In the genomic region with DNA sequence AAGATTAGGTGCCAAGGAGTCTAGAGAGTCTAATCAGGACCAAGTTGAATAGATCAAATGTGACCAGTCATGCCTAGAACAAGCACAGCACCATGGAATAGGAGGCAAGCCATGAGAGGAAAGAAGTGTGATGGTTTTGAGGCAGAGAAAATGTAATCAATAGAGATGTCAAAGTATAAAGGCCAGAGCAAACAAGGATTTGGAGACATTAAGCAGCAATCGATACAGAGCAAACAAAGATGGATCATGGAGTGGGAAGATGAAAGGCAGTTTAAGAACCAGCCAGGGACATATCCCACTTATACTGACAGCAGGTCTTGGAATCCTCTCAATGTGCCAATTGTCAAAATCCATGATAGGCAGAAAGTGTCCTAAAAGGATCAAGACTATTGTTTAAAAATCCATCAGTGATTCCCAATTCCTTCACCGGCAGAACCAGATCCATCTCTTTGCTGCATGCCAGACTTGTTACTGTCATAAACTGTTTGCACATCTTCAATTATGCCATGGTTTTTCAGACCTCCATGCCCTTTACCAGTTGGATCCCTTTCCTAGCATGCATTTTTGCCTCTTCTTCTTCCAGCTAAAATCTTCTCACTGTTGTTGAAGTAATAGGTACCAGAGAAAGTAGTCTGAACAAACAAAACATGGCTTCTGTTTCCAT, we compare ENCODE assay signal across 1 cellular context.
TF ChIP-seq lines count a peak whose summit lies in the region.

No MANE protein-coding gene starts in this region.

TF ChIP-seq in HepG2, 621 proteins besides CTCF, POLR2A, EP300 and RAD21 (continued from another document and continues in another):
- TF ChIP-seq, protein P1, sequence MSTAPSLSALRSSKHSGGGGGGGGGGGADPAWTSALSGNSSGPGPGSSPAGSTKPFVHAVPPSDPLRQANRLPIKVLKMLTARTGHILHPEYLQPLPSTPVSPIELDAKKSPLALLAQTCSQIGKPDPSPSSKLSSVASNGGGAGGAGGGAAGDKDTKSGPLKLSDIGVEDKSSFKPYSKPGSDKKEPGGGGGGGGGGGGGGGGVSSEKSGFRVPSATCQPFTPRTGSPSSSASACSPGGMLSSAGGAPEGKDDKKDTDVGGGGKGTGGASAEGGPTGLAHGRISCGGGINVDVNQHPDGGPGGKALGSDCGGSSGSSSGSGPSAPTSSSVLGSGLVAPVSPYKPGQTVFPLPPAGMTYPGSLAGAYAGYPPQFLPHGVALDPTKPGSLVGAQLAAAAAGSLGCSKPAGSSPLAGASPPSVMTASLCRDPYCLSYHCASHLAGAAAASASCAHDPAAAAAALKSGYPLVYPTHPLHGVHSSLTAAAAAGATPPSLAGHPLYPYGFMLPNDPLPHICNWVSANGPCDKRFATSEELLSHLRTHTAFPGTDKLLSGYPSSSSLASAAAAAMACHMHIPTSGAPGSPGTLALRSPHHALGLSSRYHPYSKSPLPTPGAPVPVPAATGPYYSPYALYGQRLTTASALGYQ (CRISPR knock-in tag; IDR thresholded peaks at IDR 0.05) = 0 out of 2 replicates have a peak, but pooled peaks have one; percentile 50
- TF ChIP-seq ONECUT2 (CRISPR knock-in tag; IDR thresholded peaks at IDR 0.05) = peak; percentile 99
- TF ChIP-seq RCOR2 (CRISPR knock-in tag; IDR thresholded peaks at IDR 0.05) = peak; percentile 22; the same call in 1 of the 2 replicates
- no peak for TF ChIP-seq ZNF276 (CRISPR knock-in tag; IDR thresholded peaks at IDR 0.05; ENCODE audit: low read depth)
- no peak for TF ChIP-seq TRIM24 (CRISPR knock-in tag; IDR thresholded peaks at IDR 0.05)
- no peak for TF ChIP-seq CHD2 (IDR thresholded peaks at IDR 0.05; ENCODE audit: low read depth, low read length)
- TF ChIP-seq FOXA1 (IDR thresholded peaks at IDR 0.05) = peak; percentile 86
- peak; percentile 83 for TF ChIP-seq FOXA1 (CRISPR knock-in tag; IDR thresholded peaks at IDR 0.05)
- TF ChIP-seq BCL6 (CRISPR knock-in tag; IDR thresholded peaks at IDR 0.05) = peak; percentile 70
- TF ChIP-seq ZNF563 (CRISPR knock-in tag; IDR thresholded peaks at IDR 0.05) = no peak
- no peak for TF ChIP-seq TBX2 (CRISPR knock-in tag; IDR thresholded peaks at IDR 0.05; ENCODE audit: borderline replicate concordance)
- TF ChIP-seq FOXP4 (CRISPR knock-in tag; IDR thresholded peaks at IDR 0.05) = 0 out of 2 replicates have a peak, but pooled peaks have one; percentile 43
- no peak for TF ChIP-seq ZKSCAN5 (CRISPR knock-in tag; IDR thresholded peaks at IDR 0.05)
- TF ChIP-seq MIXL1 (CRISPR knock-in tag; IDR thresholded peaks at IDR 0.05) = peak; percentile 65; the same call in 1 of the 2 replicates
- TF ChIP-seq HDAC2 (CRISPR knock-in tag; IDR thresholded peaks at IDR 0.05) = peak; percentile 66
- TF ChIP-seq TBX3 (IDR thresholded peaks at IDR 0.05; ENCODE audit: borderline replicate concordance) = peak; percentile 81
- peak; percentile 96 for TF ChIP-seq KAT2B (IDR thresholded peaks at IDR 0.05; ENCODE audit: borderline replicate concordance, low read depth, low read length)
- TF ChIP-seq FOXO1 (CRISPR knock-in tag; IDR thresholded peaks at IDR 0.05) = peak; percentile 32; the same call in 1 of the 2 replicates
- no peak for TF ChIP-seq SRSF9 (IDR thresholded peaks at IDR 0.05; ENCODE audit: borderline replicate concordance, insufficient read depth, low read depth, low read length, poor library complexity, severe bottlenecking)
- no peak for TF ChIP-seq BORCS8-MEF2B (CRISPR knock-in tag; IDR thresholded peaks at IDR 0.05)
- TF ChIP-seq, protein P2, sequence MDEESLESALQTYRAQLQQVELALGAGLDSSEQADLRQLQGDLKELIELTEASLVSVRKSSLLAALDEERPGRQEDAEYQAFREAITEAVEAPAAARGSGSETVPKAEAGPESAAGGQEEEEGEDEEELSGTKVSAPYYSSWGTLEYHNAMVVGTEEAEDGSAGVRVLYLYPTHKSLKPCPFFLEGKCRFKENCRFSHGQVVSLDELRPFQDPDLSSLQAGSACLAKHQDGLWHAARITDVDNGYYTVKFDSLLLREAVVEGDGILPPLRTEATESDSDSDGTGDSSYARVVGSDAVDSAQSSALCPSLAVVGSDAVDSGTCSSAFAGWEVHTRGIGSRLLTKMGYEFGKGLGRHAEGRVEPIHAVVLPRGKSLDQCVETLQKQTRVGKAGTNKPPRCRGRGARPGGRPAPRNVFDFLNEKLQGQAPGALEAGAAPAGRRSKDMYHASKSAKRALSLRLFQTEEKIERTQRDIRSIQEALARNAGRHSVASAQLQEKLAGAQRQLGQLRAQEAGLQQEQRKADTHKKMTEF (CRISPR knock-in tag; IDR thresholded peaks at IDR 0.05) = no peak
- TF ChIP-seq PHF21A (CRISPR knock-in tag; IDR thresholded peaks at IDR 0.05) = 0 out of 2 replicates have a peak, but pooled peaks have one; percentile 20
- TF ChIP-seq, protein P3, sequence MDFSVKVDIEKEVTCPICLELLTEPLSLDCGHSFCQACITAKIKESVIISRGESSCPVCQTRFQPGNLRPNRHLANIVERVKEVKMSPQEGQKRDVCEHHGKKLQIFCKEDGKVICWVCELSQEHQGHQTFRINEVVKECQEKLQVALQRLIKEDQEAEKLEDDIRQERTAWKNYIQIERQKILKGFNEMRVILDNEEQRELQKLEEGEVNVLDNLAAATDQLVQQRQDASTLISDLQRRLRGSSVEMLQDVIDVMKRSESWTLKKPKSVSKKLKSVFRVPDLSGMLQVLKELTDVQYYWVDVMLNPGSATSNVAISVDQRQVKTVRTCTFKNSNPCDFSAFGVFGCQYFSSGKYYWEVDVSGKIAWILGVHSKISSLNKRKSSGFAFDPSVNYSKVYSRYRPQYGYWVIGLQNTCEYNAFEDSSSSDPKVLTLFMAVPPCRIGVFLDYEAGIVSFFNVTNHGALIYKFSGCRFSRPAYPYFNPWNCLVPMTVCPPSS (IDR thresholded peaks at IDR 0.05) = no peak
- no peak for TF ChIP-seq SETDB1 (CRISPR knock-in tag; IDR thresholded peaks at IDR 0.05; ENCODE audit: borderline replicate concordance)
- 0 out of 2 replicates have a peak, but pooled peaks have one; percentile 31 for TF ChIP-seq SMARCC2 (IDR thresholded peaks at IDR 0.05)
- peak; percentile 32 to 59; a peak in 2 of 4 replicates for TF ChIP-seq NR2F1 (CRISPR knock-in tag; IDR thresholded peaks at IDR 0.05)
- TF ChIP-seq ZNF335 (CRISPR knock-in tag; IDR thresholded peaks at IDR 0.05) = no peak
- TF ChIP-seq ZNF263 (CRISPR knock-in tag; IDR thresholded peaks at IDR 0.05) = no peak
- no peak for TF ChIP-seq HNRNPLL (IDR thresholded peaks at IDR 0.05; ENCODE audit: low read depth, low read length, poor library complexity, severe bottlenecking)
- peak; percentile 84 for TF ChIP-seq NR2F2 (IDR thresholded peaks at IDR 0.05; ENCODE audit: borderline replicate concordance, low read depth)
- TF ChIP-seq HIVEP1 (CRISPR knock-in tag; IDR thresholded peaks at IDR 0.05) = no peak
- TF ChIP-seq GABPA (IDR thresholded peaks at IDR 0.05; ENCODE audit: low read depth, low read length) = no peak
- TF ChIP-seq GABPA (CRISPR knock-in tag; IDR thresholded peaks at IDR 0.05; ENCODE audit: low read depth) = no peak
- 0 out of 2 replicates have a peak, but pooled peaks have one; percentile 20 for TF ChIP-seq ELF3 (CRISPR knock-in tag; IDR thresholded peaks at IDR 0.05)
- TF ChIP-seq, protein P4, sequence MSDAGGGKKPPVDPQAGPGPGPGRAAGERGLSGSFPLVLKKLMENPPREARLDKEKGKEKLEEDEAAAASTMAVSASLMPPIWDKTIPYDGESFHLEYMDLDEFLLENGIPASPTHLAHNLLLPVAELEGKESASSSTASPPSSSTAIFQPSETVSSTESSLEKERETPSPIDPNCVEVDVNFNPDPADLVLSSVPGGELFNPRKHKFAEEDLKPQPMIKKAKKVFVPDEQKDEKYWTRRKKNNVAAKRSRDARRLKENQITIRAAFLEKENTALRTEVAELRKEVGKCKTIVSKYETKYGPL (CRISPR knock-in tag; IDR thresholded peaks at IDR 0.05) = no peak
- TF ChIP-seq GTF3A (CRISPR knock-in tag; conservative IDR thresholded peaks at IDR 0.05) = no peak
- TF ChIP-seq NONO (IDR thresholded peaks at IDR 0.05) = no peak
- TF ChIP-seq NONO (CRISPR knock-in tag; conservative IDR thresholded peaks at IDR 0.05) = 0 out of 2 replicates have a peak, but pooled peaks have one; percentile 28
- no peak for TF ChIP-seq ZNF703 (CRISPR knock-in tag; IDR thresholded peaks at IDR 0.05; ENCODE audit: borderline replicate concordance)
- TF ChIP-seq ARHGAP35 (CRISPR knock-in tag; IDR thresholded peaks at IDR 0.05; ENCODE audit: borderline replicate concordance) = no peak
- TF ChIP-seq AGO2 (optimal IDR thresholded peaks at IDR 0.05; ENCODE audit: low read depth, low read length) = no peak
- TF ChIP-seq SP4 (CRISPR knock-in tag; IDR thresholded peaks at IDR 0.05) = no peak
- no peak for TF ChIP-seq SMC3 (IDR thresholded peaks at IDR 0.05; ENCODE audit: low read length)
- no peak for TF ChIP-seq CCDC6 (CRISPR knock-in tag; IDR thresholded peaks at IDR 0.05)
- TF ChIP-seq, protein P5, sequence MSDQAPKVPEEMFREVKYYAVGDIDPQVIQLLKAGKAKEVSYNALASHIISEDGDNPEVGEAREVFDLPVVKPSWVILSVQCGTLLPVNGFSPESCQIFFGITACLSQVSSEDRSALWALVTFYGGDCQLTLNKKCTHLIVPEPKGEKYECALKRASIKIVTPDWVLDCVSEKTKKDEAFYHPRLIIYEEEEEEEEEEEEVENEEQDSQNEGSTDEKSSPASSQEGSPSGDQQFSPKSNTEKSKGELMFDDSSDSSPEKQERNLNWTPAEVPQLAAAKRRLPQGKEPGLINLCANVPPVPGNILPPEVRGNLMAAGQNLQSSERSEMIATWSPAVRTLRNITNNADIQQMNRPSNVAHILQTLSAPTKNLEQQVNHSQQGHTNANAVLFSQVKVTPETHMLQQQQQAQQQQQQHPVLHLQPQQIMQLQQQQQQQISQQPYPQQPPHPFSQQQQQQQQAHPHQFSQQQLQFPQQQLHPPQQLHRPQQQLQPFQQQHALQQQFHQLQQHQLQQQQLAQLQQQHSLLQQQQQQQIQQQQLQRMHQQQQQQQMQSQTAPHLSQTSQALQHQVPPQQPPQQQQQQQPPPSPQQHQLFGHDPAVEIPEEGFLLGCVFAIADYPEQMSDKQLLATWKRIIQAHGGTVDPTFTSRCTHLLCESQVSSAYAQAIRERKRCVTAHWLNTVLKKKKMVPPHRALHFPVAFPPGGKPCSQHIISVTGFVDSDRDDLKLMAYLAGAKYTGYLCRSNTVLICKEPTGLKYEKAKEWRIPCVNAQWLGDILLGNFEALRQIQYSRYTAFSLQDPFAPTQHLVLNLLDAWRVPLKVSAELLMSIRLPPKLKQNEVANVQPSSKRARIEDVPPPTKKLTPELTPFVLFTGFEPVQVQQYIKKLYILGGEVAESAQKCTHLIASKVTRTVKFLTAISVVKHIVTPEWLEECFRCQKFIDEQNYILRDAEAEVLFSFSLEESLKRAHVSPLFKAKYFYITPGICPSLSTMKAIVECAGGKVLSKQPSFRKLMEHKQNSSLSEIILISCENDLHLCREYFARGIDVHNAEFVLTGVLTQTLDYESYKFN (CRISPR knock-in tag; conservative IDR thresholded peaks at IDR 0.05) = peak; percentile 77
- TF ChIP-seq RFX3 (CRISPR knock-in tag; IDR thresholded peaks at IDR 0.05) = no peak
- 0 out of 2 replicates have a peak, but pooled peaks have one; percentile 36 for TF ChIP-seq DPF2 (CRISPR knock-in tag; IDR thresholded peaks at IDR 0.05; ENCODE audit: borderline replicate concordance, low read depth)
- TF ChIP-seq, protein P6, sequence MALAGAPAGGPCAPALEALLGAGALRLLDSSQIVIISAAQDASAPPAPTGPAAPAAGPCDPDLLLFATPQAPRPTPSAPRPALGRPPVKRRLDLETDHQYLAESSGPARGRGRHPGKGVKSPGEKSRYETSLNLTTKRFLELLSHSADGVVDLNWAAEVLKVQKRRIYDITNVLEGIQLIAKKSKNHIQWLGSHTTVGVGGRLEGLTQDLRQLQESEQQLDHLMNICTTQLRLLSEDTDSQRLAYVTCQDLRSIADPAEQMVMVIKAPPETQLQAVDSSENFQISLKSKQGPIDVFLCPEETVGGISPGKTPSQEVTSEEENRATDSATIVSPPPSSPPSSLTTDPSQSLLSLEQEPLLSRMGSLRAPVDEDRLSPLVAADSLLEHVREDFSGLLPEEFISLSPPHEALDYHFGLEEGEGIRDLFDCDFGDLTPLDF (CRISPR knock-in tag; IDR thresholded peaks at IDR 0.05) = no peak
- TF ChIP-seq ZNF143 (CRISPR knock-in tag; IDR thresholded peaks at IDR 0.05) = no peak
- TF ChIP-seq AGO1 (IDR thresholded peaks at IDR 0.05; ENCODE audit: low read depth, low read length, poor library complexity, severe bottlenecking) = no peak
- TF ChIP-seq RARA (CRISPR knock-in tag; IDR thresholded peaks at IDR 0.05) = peak; percentile 41; the same call in 1 of the 2 replicates
- no peak for TF ChIP-seq ZSCAN25 (CRISPR knock-in tag; IDR thresholded peaks at IDR 0.05)
- peak; percentile 66 for TF ChIP-seq HNF4A (CRISPR knock-in tag; IDR thresholded peaks at IDR 0.05)
- TF ChIP-seq ZNF598 (CRISPR knock-in tag; IDR thresholded peaks at IDR 0.05; ENCODE audit: borderline replicate concordance) = no peak
